Comparison of ENCODE assay signal across 33 cellular contexts in genomic region chr1:113276507-113276906, GRCh38.
"Had no signal": no experiment of that assay in that cellular context is flagged by ENCODE, and none has a peak within 500 bp of the region (broad histone marks: within the 10 kb centered on the region; RNA-seq: fewer than 3 reads in every experiment).

No MANE protein-coding gene starts in this region.

- H3K27ac ChIP-seq: ascending aorta, cardiac muscle cell, KMS-11, PC-9, RWPE1, WERI-Rb-1 had no signal

- H3K9ac ChIP-seq: KMS-11 had no signal

- H3K27ac Mint-ChIP-seq: activated CD4-positive, alpha-beta T cell treated with anti-CD3 and anti-CD28 coated beads, Interleukin-2, amount 10 ng/mL, durations not matched to agents 7 days and 5 days; activated CD8-positive, alpha-beta memory T cell treated with anti-CD3 and anti-CD28 coated beads, Interleukin-2, amount 10 ng/mL, durations not matched to agents 7 days and 5 days; activated naive CD4-positive, alpha-beta T cell treated with anti-CD3 and anti-CD28 coated beads, Interleukin-2, amount 50 U/mL, for 24 hours; activated naive CD8-positive, alpha-beta T cell treated with anti-CD3 and anti-CD28 coated beads, Interleukin-2, amount 10 ng/mL, durations not matched to agents 7 days and 5 days had no signal

- H3K4me1 Mint-ChIP-seq: activated CD4-positive, alpha-beta T cell treated with anti-CD3 and anti-CD28 coated beads, Interleukin-2, amount 10 ng/mL, durations not matched to agents 7 days and 5 days; activated CD8-positive, alpha-beta memory T cell treated with anti-CD3 and anti-CD28 coated beads, Interleukin-2, amount 10 ng/mL, durations not matched to agents 7 days and 5 days; activated naive CD4-positive, alpha-beta T cell treated with anti-CD3 and anti-CD28 coated beads, Interleukin-2, amount 50 U/mL, for 24 hours; activated naive CD8-positive, alpha-beta T cell treated with anti-CD3 and anti-CD28 coated beads, Interleukin-2, amount 10 ng/mL, durations not matched to agents 7 days and 5 days had no signal

- DNase-seq: activated CD4-positive, alpha-beta T cell treated with anti-CD3 and anti-CD28 coated beads for 1 hour; activated CD4-positive, alpha-beta T cell treated with anti-CD3 and anti-CD28 coated beads, Interleukin-2, amount 10 ng/mL, durations not matched to agents 7 days and 5 days; activated CD4-positive, alpha-beta T cell treated with anti-CD3 and anti-CD28 coated beads, Interleukin-2, amount 50 U/mL, for 48 hours; activated CD4-positive, CD25-positive, alpha-beta regulatory T cell; activated CD8-positive, alpha-beta memory T cell treated with anti-CD3 and anti-CD28 coated beads for 24 hours; activated CD8-positive, alpha-beta memory T cell treated with anti-CD3 and anti-CD28 coated beads, Interleukin-2, amount 10 ng/mL, durations not matched to agents 7 days and 5 days; activated CD8-positive, alpha-beta memory T cell treated with anti-CD3 and anti-CD28 coated beads, Interleukin-2, amount 50 U/mL, for 48 hours; activated effector memory CD4-positive, alpha-beta T cell treated with anti-CD3 and anti-CD28 coated beads, Interleukin-2, amount 50 U/mL, for 16 hours; activated naive CD4-positive, alpha-beta T cell treated with Interleukin-2 at 50 U/mL for 16 hours; activated naive CD8-positive, alpha-beta T cell treated with anti-CD3 and anti-CD28 coated beads, Interleukin-2, amount 10 ng/mL, durations not matched to agents 7 days and 5 days; activated T-cell treated with anti-CD3 and anti-CD28 coated beads, Interleukin-2, amount 50 U/mL, for 48 hours; amygdala; MM.1S; MV-4-11; NCI-H1092; NCI-H1436 treated with DMSO at 0.1 percent for 48 hours; NCI-H1694 treated with DMSO at 0.1 percent for 48 hours; NCI-H2029; NCI-H345; NCI-H524 treated with DMSO at 0.1 percent for 48 hours; SIG-M5; SW 1271; T1000; WERI-Rb-1 had no signal

- H3K4me2 ChIP-seq: KMS-11, PC-9 had no signal

- FAIRE-seq: RCC 7860, TTC549 had no signal

- H3K27me3 ChIP-seq: ascending aorta, cardiac muscle cell had no signal

- H3K36me3 ChIP-seq: ascending aorta, cardiac muscle cell, WERI-Rb-1 had no signal

- H3K9me3 ChIP-seq: ascending aorta had no signal

- H3K4me1 ChIP-seq: ascending aorta had no signal

- H3K4me3 ChIP-seq: ascending aorta, cardiac muscle cell, PC-9 had no signal

- H3K4me3 Mint-ChIP-seq: activated CD4-positive, alpha-beta T cell treated with anti-CD3 and anti-CD28 coated beads, Interleukin-2, amount 10 ng/mL, durations not matched to agents 7 days and 5 days; activated CD8-positive, alpha-beta memory T cell treated with anti-CD3 and anti-CD28 coated beads, Interleukin-2, amount 10 ng/mL, durations not matched to agents 7 days and 5 days; activated naive CD4-positive, alpha-beta T cell treated with anti-CD3 and anti-CD28 coated beads, Interleukin-2, amount 50 U/mL, for 24 hours; activated naive CD8-positive, alpha-beta T cell treated with anti-CD3 and anti-CD28 coated beads, Interleukin-2, amount 10 ng/mL, durations not matched to agents 7 days and 5 days had no signal

- ATAC-seq: activated CD8-positive, alpha-beta memory T cell treated with anti-CD3 and anti-CD28 coated beads, Interleukin-2, amount 10 ng/mL, durations not matched to agents 7 days and 5 days; Right ventricle myocardium inferior had no signal

- H2AFZ ChIP-seq: PC-9 had no signal

- H3K36me3 Mint-ChIP-seq: activated CD8-positive, alpha-beta memory T cell treated with anti-CD3 and anti-CD28 coated beads, Interleukin-2, amount 10 ng/mL, durations not matched to agents 7 days and 5 days; activated naive CD4-positive, alpha-beta T cell treated with anti-CD3 and anti-CD28 coated beads, Interleukin-2, amount 50 U/mL, for 24 hours; activated naive CD8-positive, alpha-beta T cell treated with anti-CD3 and anti-CD28 coated beads, Interleukin-2, amount 10 ng/mL, durations not matched to agents 7 days and 5 days had no signal

- H3K9me3 Mint-ChIP-seq: activated CD4-positive, alpha-beta T cell treated with anti-CD3 and anti-CD28 coated beads, Interleukin-2, amount 10 ng/mL, durations not matched to agents 7 days and 5 days; activated naive CD4-positive, alpha-beta T cell treated with anti-CD3 and anti-CD28 coated beads, Interleukin-2, amount 50 U/mL, for 24 hours; activated naive CD8-positive, alpha-beta T cell treated with anti-CD3 and anti-CD28 coated beads, Interleukin-2, amount 10 ng/mL, durations not matched to agents 7 days and 5 days had no signal
